8 cellular contexts compared by ENCODE assay signal in genomic region chr11:65112551-65113360, GRCh38. TPM values are rescaled to one million over a fixed set of nuclear protein-coding genes. Genes with fewer than 3 reads are reported as not detected.
DNase-seq lines count a peak whose midpoint lies in the region; ATAC-seq and TF ChIP-seq lines count a peak whose summit lies in the region.

No MANE protein-coding gene starts in this region.

- H3K9me3 ChIP-seq in HUES64 (ENCODE audit: insufficient read depth, low read depth, low read length) (no peaks in the 10 kb centered on the region), spleen (no peaks in the 10 kb centered on the region)

- H3K36me3 ChIP-seq in HUES64 (ENCODE audit: insufficient read depth, low read length) (peaks cover 22% of the 10 kb centered on the region), spleen (peaks cover 0 to 42% (median 30%) of the 10 kb centered on the region in 6 donors)

- DNase-seq in NCI-H2029 (lab: John Stamatoyannopoulos, UW) (peak; percentile 16), NCI-H2029 treated with DMSO at 0.1 percent for 48 hours (lab: John Stamatoyannopoulos, UW) (no peak), T-helper 1 cell (peak; percentile 53 to 78 (median 70)), astrocyte of the hippocampus (ENCODE audit: low read depth, low spot score) (peak; percentile 76), iPS-NIHi11 (ENCODE audit: low spot score) (peak; percentile 61), spleen (peak; percentile 95)

- H3K4me3 ChIP-seq in HUES64 (ENCODE audit: low read length) (peak overlapping the region; percentile 90), spleen (peak overlapping the region; percentile 54 to 77 (median 57))

- peak overlapping the region; percentile 85 for H3K9ac ChIP-seq in HUES64 (ENCODE audit: low read depth, low read length)

- intact Hi-C loops in spleen (cut with DNase I; ENCODE audit: low total_unique reads) = no loop called here

- WGBS in HUES64 = 3% methylated on average over 57 of the region's 57 CpGs
- 1 to 2% (median 1%) methylated on average over 24 to 57 of the region's 57 CpGs for WGBS in spleen, 5 donors

- TF ChIP-seq POLR2A in spleen (IDR thresholded peaks at IDR 0.05) = no peak

- peak overlapping the region; percentile 84; the same call in 1 of the 2 replicates for H3K27ac ChIP-seq in HUES64 (ENCODE audit: low read depth, low read length)
- H3K27ac ChIP-seq in spleen = peak overlapping the region; percentile 35 to 84 (median 76)

- H3K27me3 ChIP-seq in HUES64 (ENCODE audit: insufficient read depth, low read length) (no peaks in the 10 kb centered on the region), spleen (replicated peaks in 1 of 7) (no peaks in the 10 kb centered on the region)

- peaks cover 7% of the 10 kb centered on the region; the same call in 1 of the 2 replicates for H3K4me1 ChIP-seq in HUES64 (ENCODE audit: insufficient read depth, low read length)
- peaks cover 40 to 74% (median 59%) of the 10 kb centered on the region in 6 donors for H3K4me1 ChIP-seq in spleen

- ATAC-seq in GM21381 (IDR thresholded peaks at IDR 0.05; ENCODE audit: unreplicated experiment) = no peak

- peak; percentile 66 to 98 (median 95) for TF ChIP-seq CTCF in spleen (IDR thresholded peaks at IDR 0.05 in 8 of 11, conservative IDR thresholded peaks at IDR 0.05 in 3 of 11)

RNA-seq across cellular contexts. Expression of gene TM7SF2, which starts 1.1 kb away (rescaled TPM):
- 52.4 TPM for polyA plus RNA-seq in HUES64 (2013, experiment 1 of 2)
- polyA plus RNA-seq in HUES64 (2013, experiment 2 of 2) = 60.2 TPM
- 10 to 100 TPM in 6 of 7 donors, 1 to 10 TPM in 1; 8.9 to 29.7 (median 13.9) TPM for total RNA-seq in spleen
- polyA plus RNA-seq in spleen = 10 to 100 TPM; 14.1 to 16.9 (median 14.5) TPM

RNA-seq across cellular contexts. Expression of gene ZNHIT2, which starts 4.7 kb away (rescaled TPM):
- 8.9 TPM for polyA plus RNA-seq in HUES64 (2013, experiment 1 of 2)
- polyA plus RNA-seq in HUES64 (2013, experiment 2 of 2) = 8.5 TPM
- total RNA-seq in spleen = 10 to 100 TPM in 4 of 7 donors, 1 to 10 TPM in 3; 7.9 to 16.4 (median 10.2) TPM
- polyA plus RNA-seq in spleen = 10 to 100 TPM; 19.1 to 21.1 (median 19.2) TPM

RNA-seq across cellular contexts. Expression of gene FAU, which starts 9.2 kb away (rescaled TPM):
- 815 TPM for polyA plus RNA-seq in HUES64 (2013, experiment 1 of 2)
- polyA plus RNA-seq in HUES64 (2013, experiment 2 of 2) = 790 TPM
- 1,000 to 10,000 TPM in 1 of 7 donors, 100 to 1,000 TPM in 6; 528 to 1,008 (median 809) TPM for total RNA-seq in spleen
- polyA plus RNA-seq in spleen = 1,000 to 10,000 TPM; 1,501 to 2,170 (median 2,090) TPM

RNA-seq across cellular contexts. Expression of gene MRPL49, which starts 9.4 kb away (rescaled TPM):
- 53.0 TPM for polyA plus RNA-seq in HUES64 (2013, experiment 1 of 2)
- 44.4 TPM for polyA plus RNA-seq in HUES64 (2013, experiment 2 of 2)
- 10 to 100 TPM; 31.9 to 51.2 (median 40.8) TPM for total RNA-seq in spleen
- 10 to 100 TPM; 20.0 to 42.4 (median 30.8) TPM for polyA plus RNA-seq in spleen

RNA-seq across cellular contexts. Expression of gene VPS51, which starts 16.7 kb away (rescaled TPM):
- polyA plus RNA-seq in HUES64 (2013, experiment 1 of 2) = 65.5 TPM
- 55.0 TPM for polyA plus RNA-seq in HUES64 (2013, experiment 2 of 2)
- 100 to 1,000 TPM; 103 to 570 (median 146) TPM for total RNA-seq in spleen
- 100 to 1,000 TPM; 118 to 157 (median 152) TPM for polyA plus RNA-seq in spleen
